8 cellular contexts compared by ENCODE assay signal in genomic region chr5:150350524-150351344, GRCh38. TPM values are rescaled to one million over a fixed set of nuclear protein-coding genes. Genes with fewer than 3 reads are reported as not detected.
DNase-seq lines count a peak whose midpoint lies in the region; ATAC-seq and TF ChIP-seq lines count a peak whose summit lies in the region.

No MANE protein-coding gene starts in this region.

- POLR2A ChIA-PET in activated CD4-positive, alpha-beta memory T cell treated with anti-CD3 and anti-CD28 coated beads for 36 hours (lab: Charles Lee): no interaction called here

- CTCF ChIA-PET in activated CD4-positive, alpha-beta memory T cell treated with anti-CD3 and anti-CD28 coated beads for 36 hours (lab: Charles Lee): interaction anchor here (0.6 to 2.3 kb wide), 15 partner anchors 8 to 223 kb away, joined by 3 to 11 read pairs (median 3); no protein-coding TSS in a partner anchor

- H3K4me3 ChIP-seq in AG09309 (ENCODE audit: control insufficient read depth, low read depth, low read length): no peak overlapping the region

- H3K4me3 Mint-ChIP-seq in activated CD4-positive, alpha-beta memory T cell treated with anti-CD3 and anti-CD28 coated beads for 36 hours: no peak overlapping the region

- H3K9me3 Mint-ChIP-seq in activated CD4-positive, alpha-beta memory T cell treated with anti-CD3 and anti-CD28 coated beads for 36 hours: no peaks in the 10 kb centered on the region

- H3K4me1 Mint-ChIP-seq in activated CD4-positive, alpha-beta memory T cell treated with anti-CD3 and anti-CD28 coated beads for 36 hours (ENCODE audit: low read depth): peaks cover 12% of the 10 kb centered on the region

- DNase-seq in AG09309 (ENCODE audit: low read depth) (peak; percentile 29), NCI-H226 (peak; percentile 63), epidermal melanocyte (ENCODE audit: insufficient read length, low spot score) (peak; percentile 51), middle frontal gyrus (ENCODE audit: extremely low spot score, low spot score) (peak; percentile 64)
- peak; percentile 77 for DNase-seq in activated CD4-positive, alpha-beta memory T cell treated with anti-CD3 and anti-CD28 coated beads for 36 hours
- peak; percentile 15 for DNase-seq in stimulated activated naive CD4-positive, alpha-beta T cell treated with Interleukin-2 at 50 U/mL for 16 hours (lab: John Stamatoyannopoulos, UW)

- peak; percentile 86 for ATAC-seq in GM18502 (IDR thresholded peaks at IDR 0.05; ENCODE audit: poor library complexity, unreplicated experiment)
- ATAC-seq in HG02870 (IDR thresholded peaks at IDR 0.05; ENCODE audit: unreplicated experiment): peak; percentile 89

- intact Hi-C loops in activated CD4-positive, alpha-beta memory T cell treated with anti-CD3 and anti-CD28 coated beads for 36 hours (cut with micrococcal nuclease): loop anchor here (1.0 kb wide), 1 partner anchor 189 kb away; no protein-coding TSS in a partner anchor

- H3K27me3 Mint-ChIP-seq in activated CD4-positive, alpha-beta memory T cell treated with anti-CD3 and anti-CD28 coated beads for 36 hours: no peaks in the 10 kb centered on the region

- no peaks in the 10 kb centered on the region for H3K36me3 Mint-ChIP-seq in activated CD4-positive, alpha-beta memory T cell treated with anti-CD3 and anti-CD28 coated beads for 36 hours

- TF ChIP-seq CTCF in AG09309 (IDR thresholded peaks at IDR 0.05; ENCODE audit: control insufficient read depth, insufficient read depth, low read depth, low read length, missing control alignments): peak; percentile 77

- peak overlapping the region; percentile 46 for H3K27ac Mint-ChIP-seq in activated CD4-positive, alpha-beta memory T cell treated with anti-CD3 and anti-CD28 coated beads for 36 hours

RNA-seq across cellular contexts. Expression of gene TCOF1, which starts 6.8 kb away (rescaled TPM):
- 10 to 100 TPM; 91.3 to 95.0 TPM for total RNA-seq in activated CD4-positive, alpha-beta memory T cell treated with anti-CD3 and anti-CD28 coated beads for 36 hours

RNA-seq across cellular contexts. Expression of gene ARSI, which starts 48.0 kb away (rescaled TPM):
- total RNA-seq in activated CD4-positive, alpha-beta memory T cell treated with anti-CD3 and anti-CD28 coated beads for 36 hours: not detected

Comparison
In these comparisons a context has a peak if more than half of its experiments do, and no peak if none do; other contexts are left out.
1. DNase-seq: peak in every context shown above with its lines; median percentile 77 in activated CD4-positive, alpha-beta memory T cell treated with anti-CD3 and anti-CD28 coated beads for 36 hours; 64 in middle frontal gyrus; 63 in NCI-H226; 51 in epidermal melanocyte; 29 in AG09309; 15 in stimulated activated naive CD4-positive, alpha-beta T cell treated with Interleukin-2 at 50 U/mL for 16 hours.